In the genomic region with DNA sequence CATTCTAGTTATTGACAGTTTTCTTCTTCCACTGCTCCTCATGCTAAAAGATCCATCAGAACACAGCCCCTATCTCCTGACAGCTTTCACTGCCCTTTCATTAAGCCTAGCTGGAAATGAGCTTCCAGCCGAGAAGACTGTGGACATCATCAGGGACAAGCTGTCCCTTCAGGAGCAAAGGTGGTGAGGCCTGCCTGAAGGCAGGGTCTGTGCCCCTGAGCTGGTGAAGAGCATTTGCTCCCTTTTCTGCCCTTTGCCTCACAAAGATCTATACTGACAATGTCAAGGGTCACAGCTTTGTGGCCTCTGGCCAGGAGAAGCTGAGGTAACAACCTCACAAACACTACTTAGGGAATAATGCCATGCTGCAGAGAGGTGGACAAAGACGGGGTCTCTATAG, we compare ENCODE assay signal across 19 cellular contexts. TPM values are rescaled to one million over a fixed set of nuclear protein-coding genes. Genes with fewer than 3 reads are reported as not detected.
DNase-seq lines count a peak whose midpoint lies in the region; ATAC-seq, FAIRE-seq and TF ChIP-seq lines count a peak whose summit lies in the region.
"Had no signal": no experiment of that assay in that cellular context is flagged by ENCODE, and none has a peak within 500 bp of the region (broad histone marks: within the 10 kb centered on the region; RNA-seq: fewer than 3 reads in every experiment).

No MANE protein-coding gene starts in this region.

- no peaks in the 10 kb centered on the region for H4K20me1 ChIP-seq in HepG2 (ENCODE audit: insufficient read depth, low read length)

- POLR2A ChIA-PET in HepG2 (lab: Yijun Ruan, JAX) = no interaction called here

- H3K27me3 Mint-ChIP-seq in T-helper 17 cell = no peaks in the 10 kb centered on the region

- H3K79me2 ChIP-seq in HepG2 (ENCODE audit: insufficient read depth, low read length) = no peaks in the 10 kb centered on the region

- BruUV-seq in HepG2 (replicated peaks; lab: Mats Ljungman, UMichigan) = no TSS peak

- no peak overlapping the region for H3K4me3 Mint-ChIP-seq in T-helper 17 cell
- H3K4me3 Mint-ChIP-seq: CD14-positive monocyte had no signal

- in situ Hi-C loops in HepG2 (cut with HindIII; ENCODE audit: extremely low pct_ligation_motif_present, low pct_unique_long_range_greater_than_20kb) = loop anchor here (25.0 kb wide), 2 partner anchors 488 to 663 kb away; a partner anchor contains a TSS

- H3K4me1 ChIP-seq in heart right ventricle (peaks cover 0 to 35% (median 9%) of the 10 kb centered on the region in 9 donors), HepG2 (ENCODE audit: insufficient read depth, low read length) (peaks cover 10% of the 10 kb centered on the region), SJCRH30 (no peaks in the 10 kb centered on the region), upper lobe of right lung (no peaks in the 10 kb centered on the region)
- H3K4me1 ChIP-seq: Caco-2 had no signal

- no peak for ATAC-seq in T-helper 17 cell
- peak in 2 of 8 donors; percentile 21 to 51 for ATAC-seq in heart right ventricle
- peak; percentile 93 for ATAC-seq in HepG2
- ATAC-seq in upper lobe of right lung = no peak
- ATAC-seq in GM19328 (IDR thresholded peaks at IDR 0.05; ENCODE audit: unreplicated experiment) = no peak

- peaks cover 4% of the 10 kb centered on the region for H3K36me3 Mint-ChIP-seq in T-helper 17 cell (ENCODE audit: low read depth)

- H3K9me3 ChIP-seq in T-helper 17 cell (ENCODE audit: control insufficient read depth, low read length, poor library complexity, severe bottlenecking) (no peaks in the 10 kb centered on the region), heart right ventricle (no peaks in the 10 kb centered on the region), HepG2 (ENCODE audit: low read length) (no peaks in the 10 kb centered on the region), SJCRH30 (replicated peaks) (no peaks in the 10 kb centered on the region), upper lobe of right lung (no peaks in the 10 kb centered on the region)
- H3K9me3 ChIP-seq: Caco-2 had no signal

- H3K4me3 ChIP-seq in heart right ventricle = no peak overlapping the region
- H3K4me3 ChIP-seq in HepG2 (replicated peaks in 1 of 3; ENCODE audit: insufficient read depth in 1 of 3, low read depth in 2 of 3, low read length in 3 of 3) = no peak overlapping the region
- no peak overlapping the region for H3K4me3 ChIP-seq in SJCRH30
- no peak overlapping the region for H3K4me3 ChIP-seq in upper lobe of right lung

- H3K4me2 ChIP-seq in HepG2 (ENCODE audit: low read depth, low read length) = no peak overlapping the region

- DNase-seq in T-helper 17 cell = no peak
- DNase-seq in heart right ventricle = no peak
- DNase-seq in HepG2 (ENCODE audit: low spot score) = no peak
- peak; percentile 67 for DNase-seq in retina
- no peak for DNase-seq in hypothalamus (lab: John Stamatoyannopoulos, UW)
- no peak for DNase-seq in SJCRH30
- no peak for DNase-seq in upper lobe of right lung
- DNase-seq: AML-193; Caco-2; DMS153; EL; H7; NCI-H1930; NCI-H446 treated with DMSO at 0.1 percent for 48 hours; NK-92 treated with Interleukin-12 subunit alpha and Interleukin-12 subunit beta, amount 100 ng/mL, for 24 hours; SIG-M5 had no signal

- 65 to 70% methylated on average over 2 of the region's 2 CpGs for WGBS in heart right ventricle, 2 donors
- WGBS in HepG2 (ENCODE audit: low lambda C conversion rate) = 79% methylated on average over 2 of the region's 2 CpGs

- TF ChIP-seq RAD21 in HepG2 (CRISPR knock-in tag; IDR thresholded peaks at IDR 0.05) = no peak

- H3K9ac ChIP-seq in HepG2 (ENCODE audit: insufficient read depth, low read depth, low read length) = no peak overlapping the region

- CTCF ChIA-PET in HepG2 (lab: Yijun Ruan, JAX; ENCODE audit: low intra/inter-chr PET ratio, low total read pairs) = no interaction called here

- H3K27me3 ChIP-seq in heart right ventricle (no peaks in the 10 kb centered on the region), HepG2 (ENCODE audit: control insufficient read depth in 1 of 2, insufficient read depth in 2 of 2, low read length in 2 of 2) (no peaks in the 10 kb centered on the region), SJCRH30 (no peaks in the 10 kb centered on the region), upper lobe of right lung (no peaks in the 10 kb centered on the region)

- H3K27ac ChIP-seq in heart right ventricle (peak overlapping the region in 9 of 10 donors; percentile 39 to 87 (median 72)), HepG2 (ENCODE audit: extremely low read length, insufficient read depth, low read length) (peak overlapping the region; percentile 17), SJCRH30 (no peak overlapping the region), upper lobe of right lung (no peak overlapping the region)

- intact Hi-C loops in heart right ventricle (cut with DNase I) (loop anchor here in 4 of 10 donors (5.0 to 10.0 kb wide), 3 partner anchors 58 to 63 kb away; no protein-coding TSS in a partner anchor), HepG2 (cut with micrococcal nuclease; ENCODE audit: unreplicated experiment) (no loop called here), upper lobe of right lung (cut with DNase I) (no loop called here)

- TF ChIP-seq CTCF in heart right ventricle (IDR thresholded peaks at IDR 0.05) = no peak
- TF ChIP-seq CTCF in HepG2 (CRISPR knock-in tag; IDR thresholded peaks at IDR 0.05) = no peak
- no peak for TF ChIP-seq CTCF in upper lobe of right lung (IDR thresholded peaks at IDR 0.05)

- no peak for TF ChIP-seq POLR2A in HepG2 (IDR thresholded peaks at IDR 0.05; ENCODE audit: insufficient read depth in 1 of 2, low read depth in 2 of 2, low read length in 2 of 2)

- H2AFZ ChIP-seq in HepG2 (ENCODE audit: low read length) = no peak overlapping the region

- H3K36me3 ChIP-seq in heart right ventricle = peaks cover 0 to 43% (median 5%) of the 10 kb centered on the region in 9 donors
- no peaks in the 10 kb centered on the region for H3K36me3 ChIP-seq in HepG2 (replicated peaks in 1 of 2; ENCODE audit: control insufficient read depth in 1 of 2, insufficient read depth in 2 of 2, low read length in 2 of 2)
- no peaks in the 10 kb centered on the region for H3K36me3 ChIP-seq in SJCRH30
- peaks cover 4% of the 10 kb centered on the region for H3K36me3 ChIP-seq in upper lobe of right lung

- peaks cover 4% of the 10 kb centered on the region for H3K4me1 Mint-ChIP-seq in T-helper 17 cell

- peak overlapping the region; percentile 27 for H3K27ac Mint-ChIP-seq in T-helper 17 cell

- TF ChIP-seq EP300 in HepG2 (IDR thresholded peaks at IDR 0.05; ENCODE audit: low read depth in 2 of 2, low read length in 2 of 2) (no peak), HepG2 (CRISPR knock-in tag; IDR thresholded peaks at IDR 0.05; ENCODE audit: borderline replicate concordance) (no peak)

- peak; percentile 12 for FAIRE-seq in HepG2 (lab: Jason Lieb, UNC)
- FAIRE-seq: GM19239 had no signal

TF ChIP-seq in HepG2, 621 proteins besides CTCF, POLR2A, EP300 and RAD21 (continues in another document):
- TF ChIP-seq HNF4A (CRISPR knock-in tag; IDR thresholded peaks at IDR 0.05) (peak; percentile 49; the same call in 1 of the 2 replicates), NR2F6 (IDR thresholded peaks at IDR 0.05) (peak; percentile 56; the same call in 1 of the 2 replicates), NR2F6 (CRISPR knock-in tag; IDR thresholded peaks at IDR 0.05) (0 out of 2 replicates have a peak, but pooled peaks have one; percentile 27), ESRRA (CRISPR knock-in tag; IDR thresholded peaks at IDR 0.05; ENCODE audit: low read depth) (peak; percentile 29; the same call in 1 of the 2 replicates), ZNF589 (CRISPR knock-in tag; conservative IDR thresholded peaks at IDR 0.05) (no peak), SYNCRIP (IDR thresholded peaks at IDR 0.05; ENCODE audit: insufficient read depth, low read depth, low read length) (no peak), ZFP41 (CRISPR knock-in tag; IDR thresholded peaks at IDR 0.05; ENCODE audit: borderline replicate concordance) (no peak), ZNF615 (CRISPR knock-in tag; IDR thresholded peaks at IDR 0.05; ENCODE audit: borderline replicate concordance) (no peak), SATB2 (CRISPR knock-in tag; IDR thresholded peaks at IDR 0.05) (no peak), EED (CRISPR knock-in tag; IDR thresholded peaks at IDR 0.05) (no peak)

RNA-seq across cellular contexts. Expression of a gene that starts 55.6 kb away (rescaled TPM):
- total RNA-seq in T-helper 17 cell (100 to 1,000 TPM; 250 to 252 TPM), heart right ventricle (10 to 100 TPM; 45.0 to 80.3 (median 64.8) TPM), HepG2 (2016; rRNA removed; fragmentation: Illumina TruSeq; extraction: Trizol) (22.9 and 29.8 TPM in 2 replicates), upper lobe of right lung (74.0 TPM)
- polyA plus RNA-seq in heart right ventricle (10 to 100 TPM; 21.4 to 25.4 TPM), HepG2 (2011; rRNA removed) (37.8 and 44.1 TPM in 2 replicates)
- 4.4 and 5.2 TPM in 2 replicates for total RNA-seq in HepG2 (2016; cell fraction: cytosol; rRNA removed; fragmentation: Illumina TruSeq; extraction: Trizol; ENCODE audit: low read depth)
- 19.6 and 28.9 TPM in 2 replicates for total RNA-seq in HepG2 (2016; cell fraction: insoluble cytoplasmic fraction; rRNA removed; fragmentation: Illumina TruSeq; extraction: Trizol)
- 8.0 and 9.4 TPM in 2 replicates for total RNA-seq in HepG2 (2016; cell fraction: membrane; rRNA removed; fragmentation: Illumina TruSeq; extraction: Trizol)
- total RNA-seq in HepG2 (2016; cell fraction: nucleus; rRNA removed; fragmentation: Illumina TruSeq; extraction: Trizol) = 16.5 and 18.0 TPM in 2 replicates
- polyA plus RNA-seq in HepG2 (2011; cell fraction: cytosol; rRNA removed) = 24.4 and 33.9 TPM in 2 replicates
- polyA plus RNA-seq in HepG2 (2011; cell fraction: nucleus; rRNA removed) = 24.5 and 27.2 TPM in 2 replicates
- 40.5 and 54.8 TPM in 2 replicates for polyA plus RNA-seq in HepG2 (2012)
- polyA plus RNA-seq in HepG2 (2016; cell fraction: cytosol; fragmentation: Illumina TruSeq; extraction: Trizol; ENCODE audit: low read depth) = 1.5 TPM in 2 replicates
- 21.0 and 21.2 TPM in 2 replicates for polyA plus RNA-seq in HepG2 (2016; cell fraction: insoluble cytoplasmic fraction; fragmentation: Illumina TruSeq; extraction: Trizol; ENCODE audit: low read depth)
- 3.2 and 3.9 TPM in 2 replicates for polyA plus RNA-seq in HepG2 (2016; cell fraction: membrane; fragmentation: Illumina TruSeq; extraction: Trizol; ENCODE audit: low read depth)
- 13.2 and 18.0 TPM in 2 replicates for polyA plus RNA-seq in HepG2 (2016; cell fraction: nucleus; fragmentation: Illumina TruSeq; extraction: Trizol; ENCODE audit: insufficient read depth, low read depth)
- 46.4 and 47.9 TPM in 2 replicates for polyA minus RNA-seq in HepG2 (2011; rRNA and poly(A)+ RNA removed; ENCODE audit: low replicate concordance)
- 25.5 and 31.9 TPM in 2 replicates for polyA minus RNA-seq in HepG2 (2011; cell fraction: cytosol; rRNA and poly(A)+ RNA removed)
- 109 and 115 TPM in 2 replicates for polyA minus RNA-seq in HepG2 (2011; cell fraction: nucleus; rRNA and poly(A)+ RNA removed)
- total RNA-seq in SJCRH30 (2014; rRNA removed; shearing (Covaris generic)) = 33.9 and 37.4 TPM in 2 replicates

Comparison
In these comparisons a context has a peak if more than half of its experiments do, and no peak if none do; other contexts are left out.
1. H3K27ac ChIP-seq: peak in heart right ventricle (9 of 10) and HepG2 (single experiment); none in SJCRH30 (single experiment) and upper lobe of right lung (single experiment).